8 cellular contexts compared by ENCODE assay signal in the genomic region with DNA sequence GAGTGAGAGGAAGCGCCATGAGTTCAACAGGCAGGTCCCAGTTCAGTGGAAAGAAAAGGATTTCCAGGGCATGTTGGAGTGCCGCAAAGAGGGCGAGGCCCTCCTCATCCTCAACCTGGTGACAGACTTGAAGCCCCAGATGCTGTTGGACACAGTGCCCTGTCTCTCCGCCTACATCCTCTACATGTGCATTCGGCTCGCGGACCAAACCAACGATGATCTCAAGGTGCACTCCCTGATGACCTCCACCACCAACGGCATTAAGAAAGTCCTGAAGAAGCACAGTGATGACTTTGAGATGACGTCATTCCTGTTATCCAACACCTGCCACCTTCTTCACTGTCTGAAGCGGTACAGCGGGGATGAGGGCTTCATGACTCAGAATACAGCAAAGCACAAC.
DNase-seq lines count a peak whose midpoint lies in the region; ATAC-seq, FAIRE-seq and TF ChIP-seq lines count a peak whose summit lies in the region.
"Not testable (repeated sequence)": the region's sequence is repeated elsewhere in the genome, so short reads cannot be mapped to it uniquely, and the experiment has no call there.

No MANE protein-coding gene starts in this region.

- H3K27me3 ChIP-seq in gastroesophageal sphincter: peaks cover 35% of the 10 kb centered on the region
- H3K27me3 ChIP-seq in spleen (replicated peaks in 1 of 7): peaks cover 0 to 28% (median 3%) of the 10 kb centered on the region in 7 donors
- not testable (repeated sequence) for H3K27me3 ChIP-seq in upper lobe of right lung

- not testable (repeated sequence) for TF ChIP-seq EP300 in A549 (IDR thresholded peaks at IDR 0.05); gastroesophageal sphincter (IDR thresholded peaks at IDR 0.05)

- H3K36me3 Mint-ChIP-seq in stimulated activated memory B cell treated with anti-CD40 and anti-IgM and Interleukin-4, amounts not matched to agents 10 μg/mL and 1 μg/mL and 100 μg/mL, for 72 hours: not testable (repeated sequence)

- POLR2A ChIA-PET in A549 (lab: Yijun Ruan, JAX): not testable (repeated sequence)

- H3K4me2 ChIP-seq in A549: not testable (repeated sequence)

- FAIRE-seq in A549 (lab: Jason Lieb, UNC); kidney (lab: Jason Lieb, UNC): not testable (repeated sequence)

- H3K4me3 Mint-ChIP-seq in stimulated activated memory B cell treated with anti-CD40 and anti-IgM and Interleukin-4, amounts not matched to agents 10 μg/mL and 1 μg/mL and 100 μg/mL, for 72 hours: not testable (repeated sequence)

- H3K4me3 ChIP-seq in A549; gastroesophageal sphincter; kidney (ENCODE audit: low read length in 2 of 2); spleen; upper lobe of right lung: not testable (repeated sequence)

- ATAC-seq in A549: peak; percentile 19 to 32; a peak in 2 of 6 replicates
- peak; percentile 26 for ATAC-seq in esophagus mucosa
- peak; percentile 20 for ATAC-seq in gastroesophageal sphincter
- peak; percentile 4 for ATAC-seq in stimulated activated memory B cell treated with anti-CD40 and anti-IgM and Interleukin-4, amounts not matched to agents 10 μg/mL and 1 μg/mL and 100 μg/mL, for 72 hours
- peak; percentile 10 for ATAC-seq in upper lobe of right lung

- TF ChIP-seq POLR2A in A549 (IDR thresholded peaks at IDR 0.05; ENCODE audit: low read length); gastroesophageal sphincter (IDR thresholded peaks at IDR 0.05); spleen (IDR thresholded peaks at IDR 0.05): not testable (repeated sequence)

- H3K4me1 ChIP-seq in A549; gastroesophageal sphincter; kidney (ENCODE audit: control insufficient read depth in 1 of 2, insufficient read depth in 1 of 2, low read depth in 1 of 2, low read length in 2 of 2); spleen; upper lobe of right lung: not testable (repeated sequence)

- H3K36me3 ChIP-seq in gastroesophageal sphincter; kidney (ENCODE audit: control insufficient read depth in 1 of 2, insufficient read depth in 2 of 2, low read length in 2 of 2); spleen; upper lobe of right lung: not testable (repeated sequence)

- WGBS in A549 (ENCODE audit: missing lambda C conversion rate): 54% methylated on average over 12 of the region's 12 CpGs
- WGBS in gastroesophageal sphincter (ENCODE audit: low coverage in 1 of 2), 2 donors: 75 to 76% methylated on average over 3 to 4 of the region's 12 CpGs
- 79 to 94% (median 90%) methylated on average over 10 to 12 of the region's 12 CpGs for WGBS in spleen, 5 donors

- CTCF ChIA-PET in A549 (lab: Yijun Ruan, JAX): not testable (repeated sequence)

- intact Hi-C loops in kidney (cut with DNase I); posterior vena cava (cut with DNase I); spleen (cut with DNase I; ENCODE audit: low total_unique reads); upper lobe of right lung (cut with DNase I): not testable (repeated sequence)

- not testable (repeated sequence) for H3K9me3 Mint-ChIP-seq in stimulated activated memory B cell treated with anti-CD40 and anti-IgM and Interleukin-4, amounts not matched to agents 10 μg/mL and 1 μg/mL and 100 μg/mL, for 72 hours

- H3K9ac ChIP-seq in kidney (ENCODE audit: low read length in 2 of 2): not testable (repeated sequence)

- not testable (repeated sequence) for TF ChIP-seq RAD21 in A549 (conservative IDR thresholded peaks at IDR 0.05 in 1 of 2, IDR thresholded peaks at IDR 0.05 in 1 of 2)

- H3K9me3 ChIP-seq in A549; gastroesophageal sphincter; kidney (ENCODE audit: control insufficient read depth in 1 of 2, low read length in 2 of 2); spleen; upper lobe of right lung: not testable (repeated sequence)

- not testable (repeated sequence) for DNase-seq in A549 (ENCODE audit: low read depth in 1 of 2, low spot score in 1 of 2); upper lobe of right lung
- peak; percentile 63 for DNase-seq in kidney
- DNase-seq in posterior vena cava (ENCODE audit: low spot score): peak; percentile 82
- peak; percentile 67 for DNase-seq in spleen

- H3K27ac ChIP-seq in A549; gastroesophageal sphincter; kidney (ENCODE audit: low read depth in 2 of 2, low read length in 2 of 2); spleen; upper lobe of right lung: not testable (repeated sequence)

- TF ChIP-seq CTCF in A549 (IDR thresholded peaks at IDR 0.05); gastroesophageal sphincter (IDR thresholded peaks at IDR 0.05); kidney (IDR thresholded peaks at IDR 0.05; ENCODE audit: borderline replicate concordance, extremely low read depth, insufficient read depth); spleen (IDR thresholded peaks at IDR 0.05 in 8 of 11, conservative IDR thresholded peaks at IDR 0.05 in 3 of 11); upper lobe of right lung (IDR thresholded peaks at IDR 0.05): not testable (repeated sequence)

- H3K4me1 Mint-ChIP-seq in stimulated activated memory B cell treated with anti-CD40 and anti-IgM and Interleukin-4, amounts not matched to agents 10 μg/mL and 1 μg/mL and 100 μg/mL, for 72 hours: not testable (repeated sequence)

- peaks cover 24% of the 10 kb centered on the region for H3K27me3 Mint-ChIP-seq in stimulated activated memory B cell treated with anti-CD40 and anti-IgM and Interleukin-4, amounts not matched to agents 10 μg/mL and 1 μg/mL and 100 μg/mL, for 72 hours

- H3K27ac Mint-ChIP-seq in stimulated activated memory B cell treated with anti-CD40 and anti-IgM and Interleukin-4, amounts not matched to agents 10 μg/mL and 1 μg/mL and 100 μg/mL, for 72 hours: not testable (repeated sequence)
